16 cellular contexts compared by ENCODE assay signal in genomic region chr1:10772711-10773110, GRCh38. TPM values are rescaled to one million over a fixed set of nuclear protein-coding genes. Genes with fewer than 3 reads are reported as not detected.
A peak's percentile ranks its signal among the peaks of the same experiment; 100 is the strongest.
DNase-seq lines count a peak whose midpoint lies in the region; ATAC-seq and TF ChIP-seq lines count a peak whose summit lies in the region.
"Had no signal": no experiment of that assay in that cellular context is flagged by ENCODE, and none has a peak within 500 bp of the region (broad histone marks: within the 10 kb centered on the region; RNA-seq: fewer than 3 reads in every experiment).

No MANE protein-coding gene starts in this region.

- no peaks in the 10 kb centered on the region for H3K27me3 ChIP-seq in breast epithelium
- no peaks in the 10 kb centered on the region for H3K27me3 ChIP-seq in mammary epithelial cell (ENCODE audit: insufficient read depth, low read length)
- no peaks in the 10 kb centered on the region for H3K27me3 ChIP-seq in WERI-Rb-1 (ENCODE audit: insufficient read depth, low read depth, severe bottlenecking)
- H3K27me3 ChIP-seq in lower lobe of right lung (ENCODE audit: low read depth) = no peaks in the 10 kb centered on the region
- peaks cover 0 to 3% (median 0%) of the 10 kb centered on the region in 3 donors for H3K27me3 ChIP-seq in stomach

- H3K4me3 ChIP-seq in breast epithelium (no peak overlapping the region), mammary epithelial cell (replicated peaks in 1 of 3; ENCODE audit: insufficient read depth in 1 of 3, low read depth in 2 of 3, low read length in 3 of 3) (no peak overlapping the region), WERI-Rb-1 (ENCODE audit: low read depth, low read length) (no peak overlapping the region), lower lobe of right lung (no peak overlapping the region), stomach (no peak overlapping the region)
- H3K4me3 ChIP-seq: BLaER1 had no signal

- peaks cover 0 to 12% of the 10 kb centered on the region in 2 donors for H3K4me1 ChIP-seq in breast epithelium
- H3K4me1 ChIP-seq in mammary epithelial cell (ENCODE audit: insufficient read depth, low read length) = peaks cover 3% of the 10 kb centered on the region
- H3K4me1 ChIP-seq in lower lobe of right lung = no peaks in the 10 kb centered on the region
- H3K4me1 ChIP-seq in stomach = peaks cover 50 to 89% (median 61%) of the 10 kb centered on the region in 4 donors
- H3K4me1 ChIP-seq: BLaER1, Caco-2 had no signal

- no peak overlapping the region for H3K4me2 ChIP-seq in mammary epithelial cell (ENCODE audit: insufficient read depth, low read depth, low read length)
- H3K4me2 ChIP-seq: BLaER1 had no signal

- DNase-seq in breast epithelium (ENCODE audit: low spot score in 2 of 2) (no peak), mammary epithelial cell (no peak), WERI-Rb-1 (no peak), lower lobe of right lung (peak; percentile 28), stomach (no peak), NCI-H187 treated with DMSO at 0.1 percent for 48 hours (lab: John Stamatoyannopoulos, UW) (no peak)
- DNase-seq: 8988T; AML-193; Caco-2; CD8-positive, alpha-beta memory T cell; DMS53; GF-D8; HCEC 1CT; HFFc6 had no signal

- TF ChIP-seq EP300 in stomach (IDR thresholded peaks at IDR 0.05) = no peak

- H3K79me2 ChIP-seq in mammary epithelial cell (ENCODE audit: insufficient read depth, low read length) = peaks cover 7% of the 10 kb centered on the region

- H3K9ac ChIP-seq in mammary epithelial cell (ENCODE audit: insufficient read depth, low read length) = no peak overlapping the region
- H3K9ac ChIP-seq: BLaER1 had no signal

- no TSS peak for BruUV-seq in mammary epithelial cell (replicated peaks; lab: Mats Ljungman, UMichigan)

- no peaks in the 10 kb centered on the region for H4K20me1 ChIP-seq in mammary epithelial cell (ENCODE audit: insufficient read depth, low read length)
- H4K20me1 ChIP-seq: BLaER1 had no signal

- TF ChIP-seq CTCF in breast epithelium (IDR thresholded peaks at IDR 0.05) (no peak), mammary epithelial cell (conservative IDR thresholded peaks at IDR 0.05 in 1 of 2, IDR thresholded peaks at IDR 0.05 in 1 of 2; ENCODE audit: extremely low read depth in 1 of 2, insufficient read depth in 1 of 2, low read depth in 1 of 2, low read length in 2 of 2) (no peak), WERI-Rb-1 (IDR thresholded peaks at IDR 0.05; ENCODE audit: low read depth, low read length) (no peak), lower lobe of right lung (IDR thresholded peaks at IDR 0.05) (no peak), stomach (IDR thresholded peaks at IDR 0.05) (no peak)

- intact Hi-C loops in breast epithelium (cut with DNase I; ENCODE audit: low total_unique reads) (loop anchor here (5.0 kb wide), 1 partner anchor 685 kb away; no protein-coding TSS in a partner anchor), mammary epithelial cell (cut with micrococcal nuclease) (no loop called here), lower lobe of right lung (cut with DNase I) (no loop called here), stomach (cut with DNase I; ENCODE audit: low total_unique reads) (no loop called here)

- no peaks in the 10 kb centered on the region for H3K36me3 ChIP-seq in breast epithelium
- H3K36me3 ChIP-seq in mammary epithelial cell (ENCODE audit: insufficient read depth, low read length) = no peaks in the 10 kb centered on the region
- H3K36me3 ChIP-seq in WERI-Rb-1 = no peaks in the 10 kb centered on the region
- no peaks in the 10 kb centered on the region for H3K36me3 ChIP-seq in lower lobe of right lung
- H3K36me3 ChIP-seq in stomach = no peaks in the 10 kb centered on the region
- H3K36me3 ChIP-seq: BLaER1 had no signal

- ATAC-seq in lower lobe of right lung = no peak
- ATAC-seq in HG03280 (IDR thresholded peaks at IDR 0.05; ENCODE audit: unreplicated experiment) = no peak

- H3K27ac ChIP-seq in breast epithelium (peak overlapping the region; percentile 33 to 48), mammary epithelial cell (ENCODE audit: insufficient read depth, low read depth, low read length) (no peak overlapping the region), WERI-Rb-1 (peak overlapping the region; percentile 12; the same call in 1 of the 2 replicates), lower lobe of right lung (no peak overlapping the region), stomach (peak overlapping the region in 4 of 5 donors; percentile 10 to 92 (median 58))
- H3K27ac ChIP-seq: BLaER1 had no signal

- no peak overlapping the region for H2AFZ ChIP-seq in mammary epithelial cell (ENCODE audit: low read depth, low read length)

- H3K9me3 ChIP-seq in breast epithelium (no peaks in the 10 kb centered on the region), mammary epithelial cell (replicated peaks; ENCODE audit: insufficient read depth, low read length) (no peaks in the 10 kb centered on the region), WERI-Rb-1 (ENCODE audit: severe bottlenecking) (no peaks in the 10 kb centered on the region), lower lobe of right lung (no peaks in the 10 kb centered on the region), stomach (no peaks in the 10 kb centered on the region)
- H3K9me3 ChIP-seq: BLaER1, Caco-2 had no signal

- in situ Hi-C loops in mammary epithelial cell (cut with MboI; ENCODE audit: low sequenced_read_pairs in 2 of 2) = no loop called here

- CTCF ChIA-PET in mammary epithelial cell (lab: Charles Lee; ENCODE audit: low non-redundant PET) = no interaction called here

- 86% methylated on average over 6 of the region's 7 CpGs for WGBS in mammary epithelial cell (ENCODE audit: low coverage, missing lambda C conversion rate)
- 79 to 91% (median 89%) methylated on average over 4 to 7 of the region's 7 CpGs for WGBS in stomach, 5 donors

- TF ChIP-seq POLR2A in breast epithelium (IDR thresholded peaks at IDR 0.05) (no peak), stomach (IDR thresholded peaks at IDR 0.05) (no peak)

- dilution Hi-C loops in mammary epithelial cell (cut with HindIII; ENCODE audit: low sequenced_read_pairs) = no loop called here

RNA-seq across cellular contexts. Expression of gene CASZ1, which starts 23.7 kb away (rescaled TPM):
- total RNA-seq in breast epithelium = 10 to 100 TPM in 2 of 3 donors, 1 to 10 TPM in 1; 1.1 to 39.1 (median 32.4) TPM
- 10 to 100 TPM; 13.0 to 14.1 TPM for total RNA-seq in mammary epithelial cell
- polyA plus RNA-seq in mammary epithelial cell = 4.3 TPM
- polyA minus RNA-seq in mammary epithelial cell = 4.5 TPM
- 47.5 TPM for total RNA-seq in lower lobe of right lung
- 100 to 1,000 TPM in 2 of 5 donors, 10 to 100 TPM in 3; 24.6 to 166 (median 66.5) TPM for total RNA-seq in stomach
- 10 to 100 TPM in 1 of 3 donors, 1 to 10 TPM in 2; 6.0 to 11.8 (median 6.5) TPM for polyA plus RNA-seq in stomach

Comparison
In these comparisons a context has a peak if more than half of its experiments do, and no peak if none do; other contexts are left out.
1. H3K27ac ChIP-seq: peak in breast epithelium (2 of 2), WERI-Rb-1 (single experiment) and stomach (4 of 5); none in mammary epithelial cell (single experiment) and lower lobe of right lung (single experiment).